In the genomic region with DNA sequence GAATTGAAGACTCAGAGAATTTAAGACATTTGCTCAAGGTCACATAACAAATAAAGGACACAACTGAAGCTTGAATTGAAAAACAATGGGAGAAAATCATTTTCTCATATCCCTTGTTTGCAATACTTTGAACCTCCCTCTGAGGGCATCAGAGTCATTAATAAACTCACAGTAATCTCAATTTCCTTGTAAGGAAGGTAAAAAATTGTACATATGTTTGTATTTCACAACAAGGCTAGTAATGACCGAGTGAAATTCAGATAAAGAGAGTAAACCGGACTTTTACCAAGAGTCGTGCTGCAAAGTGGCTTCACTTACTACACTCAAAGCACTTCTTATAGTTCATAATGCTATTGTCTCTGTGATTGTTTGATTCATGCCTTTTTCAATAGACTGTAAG, we compare ENCODE assay signal across 13 cellular contexts.
DNase-seq lines count a peak whose midpoint lies in the region; ATAC-seq and TF ChIP-seq lines count a peak whose summit lies in the region.
"Had no signal": no experiment of that assay in that cellular context is flagged by ENCODE, and none has a peak within 500 bp of the region (broad histone marks: within the 10 kb centered on the region; RNA-seq: fewer than 3 reads in every experiment).

No MANE protein-coding gene starts in this region.

- H3K4me3 ChIP-seq in LNCaP clone FGC (ENCODE audit: low read depth, low read length) (no peak overlapping the region), dorsolateral prefrontal cortex (no peak overlapping the region), mesenchymal stem cell (ENCODE audit: insufficient read depth in 1 of 2, low read depth in 1 of 2, low read length in 2 of 2) (no peak overlapping the region)
- H3K4me3 ChIP-seq: heart left ventricle had no signal

- DNase-seq in AG09319 (ENCODE audit: extremely low read depth, low read depth), result peak; percentile 20
- no peak for DNase-seq in LNCaP clone FGC (ENCODE audit: low read depth)
- no peak for DNase-seq in dorsolateral prefrontal cortex
- DNase-seq in mesenchymal stem cell, result peak; percentile 10
- no peak for DNase-seq in NCI-H1436 treated with DMSO at 0.1 percent for 48 hours (lab: John Stamatoyannopoulos, UW)
- no peak for DNase-seq in stimulated activated naive CD8-positive, alpha-beta T cell treated with anti-CD3 and anti-CD28 coated beads, Interleukin-15, amount 100 ng/mL, for 72 hours
- DNase-seq in SKM-1 (lab: John Stamatoyannopoulos, UW; ENCODE audit: unreplicated experiment), result no peak
- DNase-seq in Right ventricle myocardium superior, result no peak
- DNase-seq: CD8-positive, alpha-beta memory T cell; heart left ventricle; mesendoderm; NCI-H187 had no signal

- intact Hi-C loops in dorsolateral prefrontal cortex (cut with DNase I) (loop anchor here (10.0 kb wide), 3 partner anchors 149 to 659 kb away; no protein-coding TSS in a partner anchor), Right ventricle myocardium superior (cut with DNase I) (no loop called here)

- H2BK12ac ChIP-seq in mesenchymal stem cell (ENCODE audit: low read length in 2 of 2), result no peak overlapping the region

- no peak overlapping the region for H2BK15ac ChIP-seq in mesenchymal stem cell (ENCODE audit: low read depth, poor library complexity, severe bottlenecking)

- H3K9me3 Mint-ChIP-seq in stimulated activated naive CD8-positive, alpha-beta T cell treated with anti-CD3 and anti-CD28 coated beads, Interleukin-15, amount 100 ng/mL, for 72 hours, result no peaks in the 10 kb centered on the region

- H3K27ac ChIP-seq in dorsolateral prefrontal cortex, result no peak overlapping the region
- H3K27ac ChIP-seq in mesenchymal stem cell (ENCODE audit: low read length, poor library complexity, severe bottlenecking), result no peak overlapping the region
- H3K27ac ChIP-seq: heart left ventricle had no signal

- no peak overlapping the region for H3K27ac Mint-ChIP-seq in stimulated activated naive CD8-positive, alpha-beta T cell treated with anti-CD3 and anti-CD28 coated beads, Interleukin-15, amount 100 ng/mL, for 72 hours
- H3K27ac Mint-ChIP-seq: CD8-positive, alpha-beta memory T cell had no signal

- no peak overlapping the region for H3K14ac ChIP-seq in mesenchymal stem cell (ENCODE audit: low read length in 2 of 2)

- H4K91ac ChIP-seq in mesenchymal stem cell (ENCODE audit: low read length), result no peak overlapping the region

- H3K9ac ChIP-seq in mesenchymal stem cell (ENCODE audit: low read length), result no peak overlapping the region

- H3K4me1 ChIP-seq in mesenchymal stem cell (ENCODE audit: control insufficient read depth, insufficient read depth, low read depth, low read length), result no peaks in the 10 kb centered on the region
- H3K4me1 ChIP-seq: heart left ventricle had no signal

- H3K4me2 ChIP-seq in mesenchymal stem cell (ENCODE audit: low read length, poor library complexity, severe bottlenecking), result no peak overlapping the region

- H4K8ac ChIP-seq in mesenchymal stem cell (ENCODE audit: low read length), result no peak overlapping the region

- H3K4ac ChIP-seq in mesenchymal stem cell (ENCODE audit: low read depth in 1 of 2, low read length in 2 of 2), result no peak overlapping the region

- no peak overlapping the region for H2BK5ac ChIP-seq in mesenchymal stem cell (ENCODE audit: low read depth, low read length, poor library complexity, severe bottlenecking)

- H2AK5ac ChIP-seq in mesenchymal stem cell (ENCODE audit: low read length, severe bottlenecking), result no peak overlapping the region

- WGBS in mesenchymal stem cell, result 100% methylated on average over 3 of the region's 3 CpGs

- H3K27me3 ChIP-seq in dorsolateral prefrontal cortex, result no peaks in the 10 kb centered on the region
- no peaks in the 10 kb centered on the region for H3K27me3 ChIP-seq in mesenchymal stem cell (ENCODE audit: control insufficient read depth in 1 of 2, insufficient read depth in 1 of 2, low read length in 2 of 2)
- H3K27me3 ChIP-seq: heart left ventricle had no signal

- TF ChIP-seq CTCF in AG09319 (IDR thresholded peaks at IDR 0.05; ENCODE audit: low read depth, low read length), result peak; percentile 47
- peak; percentile 65 for TF ChIP-seq CTCF in LNCaP clone FGC (IDR thresholded peaks at IDR 0.05; ENCODE audit: control insufficient read depth, extremely low read depth, insufficient read depth)
- TF ChIP-seq CTCF in dorsolateral prefrontal cortex (IDR thresholded peaks at IDR 0.05 in 54 of 56, conservative IDR thresholded peaks at IDR 0.05 in 2 of 56; ENCODE audit: low read depth in 1 of 56, partially characterized antibody in 56 of 56), result peak in 52 of 56 donors; percentile 13 to 72 (median 44)

- H3K18ac ChIP-seq in mesenchymal stem cell (ENCODE audit: low read depth in 1 of 2, low read length in 2 of 2), result no peak overlapping the region

- H3K4me3 Mint-ChIP-seq in stimulated activated naive CD8-positive, alpha-beta T cell treated with anti-CD3 and anti-CD28 coated beads, Interleukin-15, amount 100 ng/mL, for 72 hours, result no peak overlapping the region
- H3K4me3 Mint-ChIP-seq: CD8-positive, alpha-beta memory T cell had no signal

- H3K4me1 Mint-ChIP-seq in stimulated activated naive CD8-positive, alpha-beta T cell treated with anti-CD3 and anti-CD28 coated beads, Interleukin-15, amount 100 ng/mL, for 72 hours, result no peaks in the 10 kb centered on the region
- H3K4me1 Mint-ChIP-seq: CD8-positive, alpha-beta memory T cell had no signal

- H2BK120ac ChIP-seq in mesenchymal stem cell (ENCODE audit: low read depth, low read length), result no peak overlapping the region

- no peaks in the 10 kb centered on the region for H3K9me3 ChIP-seq in mesenchymal stem cell (ENCODE audit: control insufficient read depth, low read length)
- H3K9me3 ChIP-seq: heart left ventricle had no signal

- no peak overlapping the region for H2AFZ ChIP-seq in mesenchymal stem cell (ENCODE audit: low read depth, low read length)

- no peak for ATAC-seq in stimulated activated naive CD8-positive, alpha-beta T cell treated with anti-CD3 and anti-CD28 coated beads, Interleukin-15, amount 100 ng/mL, for 72 hours
- no peak for ATAC-seq in Right ventricle myocardium superior (ENCODE audit: poor library complexity)
- ATAC-seq: heart left ventricle, sciatic nerve had no signal

- no peaks in the 10 kb centered on the region for H3K79me1 ChIP-seq in mesenchymal stem cell (replicated peaks; ENCODE audit: low read length, poor library complexity, severe bottlenecking)

- no peaks in the 10 kb centered on the region for H3K27me3 Mint-ChIP-seq in stimulated activated naive CD8-positive, alpha-beta T cell treated with anti-CD3 and anti-CD28 coated beads, Interleukin-15, amount 100 ng/mL, for 72 hours
- H3K27me3 Mint-ChIP-seq: CD8-positive, alpha-beta memory T cell had no signal

- H3K36me3 ChIP-seq in mesenchymal stem cell (ENCODE audit: control insufficient read depth in 1 of 2, insufficient read depth in 2 of 2, low read depth in 1 of 2, low read length in 2 of 2), result no peaks in the 10 kb centered on the region
- H3K36me3 ChIP-seq: heart left ventricle had no signal

- no peak overlapping the region for H3K23ac ChIP-seq in mesenchymal stem cell (ENCODE audit: low read length in 2 of 2)

Comparison
In these comparisons a context has a peak if more than half of its experiments do, and no peak if none do; other contexts are left out.
1. DNase-seq: peak in AG09319 (single experiment) and mesenchymal stem cell (single experiment); none in LNCaP clone FGC (single experiment), dorsolateral prefrontal cortex (0 of 10), NCI-H1436 treated with DMSO at 0.1 percent for 48 hours (single experiment), stimulated activated naive CD8-positive, alpha-beta T cell treated with anti-CD3 and anti-CD28 coated beads, Interleukin-15, amount 100 ng/mL, for 72 hours (0 of 2), SKM-1 (single experiment) and Right ventricle myocardium superior (single experiment).
2. Peak in every context shown above with its lines, with median percentiles within 50 percentile points of each other: CTCF ChIP-seq.